2 cellular contexts compared by ENCODE assay signal in genomic region chr11:113666584-113666983, GRCh38.
TF ChIP-seq lines count a peak whose summit lies in the region.

No MANE protein-coding gene starts in this region.

TF ChIP-seq in HEK293, 187 proteins besides CTCF, POLR2A, EP300 and RAD21 (continued from another document):
- TF ChIP-seq, protein P1, sequence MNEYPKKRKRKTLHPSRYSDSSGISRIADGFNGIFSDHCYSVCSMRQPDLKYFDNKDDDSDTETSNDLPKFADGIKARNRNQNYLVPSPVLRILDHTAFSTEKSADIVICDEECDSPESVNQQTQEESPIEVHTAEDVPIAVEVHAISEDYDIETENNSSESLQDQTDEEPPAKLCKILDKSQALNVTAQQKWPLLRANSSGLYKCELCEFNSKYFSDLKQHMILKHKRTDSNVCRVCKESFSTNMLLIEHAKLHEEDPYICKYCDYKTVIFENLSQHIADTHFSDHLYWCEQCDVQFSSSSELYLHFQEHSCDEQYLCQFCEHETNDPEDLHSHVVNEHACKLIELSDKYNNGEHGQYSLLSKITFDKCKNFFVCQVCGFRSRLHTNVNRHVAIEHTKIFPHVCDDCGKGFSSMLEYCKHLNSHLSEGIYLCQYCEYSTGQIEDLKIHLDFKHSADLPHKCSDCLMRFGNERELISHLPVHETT (tag by site-specific recombination; IDR thresholded peaks at IDR 0.05), result no peak
- TF ChIP-seq ZNF571 (tag by site-specific recombination; IDR thresholded peaks at IDR 0.05), result no peak
TF ChIP-seq in HEK293: peak in this region for 1.

TF ChIP-seq in K562, 482 proteins besides CTCF, POLR2A, EP300 and RAD21 (continued from another document):
- TF ChIP-seq XRCC3 (IDR thresholded peaks at IDR 0.05), result 0 out of 2 replicates have a peak, but pooled peaks have one; percentile 26
- TF ChIP-seq, protein P2, sequence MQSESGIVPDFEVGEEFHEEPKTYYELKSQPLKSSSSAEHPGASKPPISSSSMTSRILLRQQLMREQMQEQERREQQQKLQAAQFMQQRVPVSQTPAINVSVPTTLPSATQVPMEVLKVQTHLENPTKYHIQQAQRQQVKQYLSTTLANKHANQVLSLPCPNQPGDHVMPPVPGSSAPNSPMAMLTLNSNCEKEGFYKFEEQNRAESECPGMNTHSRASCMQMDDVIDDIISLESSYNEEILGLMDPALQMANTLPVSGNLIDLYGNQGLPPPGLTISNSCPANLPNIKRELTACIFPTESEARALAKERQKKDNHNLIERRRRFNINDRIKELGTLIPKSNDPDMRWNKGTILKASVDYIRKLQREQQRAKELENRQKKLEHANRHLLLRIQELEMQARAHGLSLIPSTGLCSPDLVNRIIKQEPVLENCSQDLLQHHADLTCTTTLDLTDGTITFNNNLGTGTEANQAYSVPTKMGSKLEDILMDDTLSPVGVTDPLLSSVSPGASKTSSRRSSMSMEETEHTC (IDR thresholded peaks at IDR 0.05), result no peak
- no peak for TF ChIP-seq ADNP (tag; IDR thresholded peaks at IDR 0.05)
- peak in 1 of 2 experiments; percentile 89; a peak in 2 of 3 replicates for TF ChIP-seq CBX3 (IDR thresholded peaks at IDR 0.05; ENCODE audit: borderline replicate concordance in 1 of 2, low read length in 2 of 2)
- peak; percentile 93 for TF ChIP-seq RBM25 (IDR thresholded peaks at IDR 0.05; ENCODE audit: low read depth, low read length, severe bottlenecking)
- TF ChIP-seq CBX1 (IDR thresholded peaks at IDR 0.05; ENCODE audit: low read depth), result no peak
- TF ChIP-seq TFAM (CRISPR knock-in tag; conservative IDR thresholded peaks at IDR 0.05), result no peak
- TF ChIP-seq NCOA2 (IDR thresholded peaks at IDR 0.05; ENCODE audit: partially characterized antibody in 2 of 2), result peak in 1 of 2 experiments; percentile 5
